In the genomic region with DNA sequence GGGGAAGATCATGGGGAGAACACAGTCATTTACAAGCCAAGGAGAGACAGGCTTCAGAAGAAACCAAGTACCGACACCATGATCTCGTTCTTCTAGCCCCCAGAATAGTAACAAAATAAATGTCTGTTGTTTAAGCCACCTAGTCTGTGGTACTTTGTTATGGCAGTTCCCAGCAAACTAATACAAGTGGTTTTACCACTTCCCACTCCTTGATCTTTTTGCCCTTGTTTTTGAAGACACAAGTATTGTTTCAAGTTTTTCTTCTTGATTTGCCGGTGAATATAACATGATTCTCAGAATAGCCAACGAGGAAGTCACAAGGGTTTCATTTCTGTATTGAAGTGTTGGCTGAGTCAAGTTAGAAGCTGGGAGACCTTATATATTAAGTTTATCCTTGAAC, we compare ENCODE assay signal across 16 cellular contexts.
A peak's percentile ranks its signal among the peaks of the same experiment; 100 is the strongest.
DNase-seq lines count a peak whose midpoint lies in the region; ATAC-seq and TF ChIP-seq lines count a peak whose summit lies in the region.
"Had no signal": no experiment of that assay in that cellular context is flagged by ENCODE, and none has a peak within 500 bp of the region (broad histone marks: within the 10 kb centered on the region; RNA-seq: fewer than 3 reads in every experiment).

No MANE protein-coding gene starts in this region.

- intact Hi-C loops in upper lobe of right lung (cut with DNase I): no loop called here

- no peak for TF ChIP-seq CTCF in upper lobe of right lung (IDR thresholded peaks at IDR 0.05)

- peak overlapping the region; percentile 45 for H3K4me3 Mint-ChIP-seq in memory B cell
- H3K4me3 Mint-ChIP-seq: activated CD4-positive, alpha-beta memory T cell treated with anti-CD3 and anti-CD28 coated beads for 36 hours; CD4-positive, alpha-beta memory T cell had no signal

- H3K4me1 Mint-ChIP-seq in memory B cell: peaks cover 16% of the 10 kb centered on the region
- H3K4me1 Mint-ChIP-seq: CD4-positive, alpha-beta memory T cell had no signal

- H3K36me3 ChIP-seq in upper lobe of right lung: no peaks in the 10 kb centered on the region
- H3K36me3 ChIP-seq: neutrophil, spleen, thoracic aorta had no signal

- no peak overlapping the region for H3K27ac ChIP-seq in upper lobe of right lung
- H3K27ac ChIP-seq: neutrophil, spleen, thoracic aorta had no signal

- DNase-seq in memory B cell (ENCODE audit: low spot score in 2 of 2): no peak
- DNase-seq in upper lobe of right lung: no peak
- no peak for DNase-seq in NCI-H2196 treated with DMSO at 0.1 percent for 48 hours (lab: John Stamatoyannopoulos, UW; ENCODE audit: unreplicated experiment)
- DNase-seq in activated T-cell treated with anti-CD3 and anti-CD28 coated beads for 4 hours: no peak
- DNase-seq: activated CD4-positive, alpha-beta memory T cell treated with anti-CD3 and anti-CD28 coated beads for 36 hours; CD4-positive, alpha-beta memory T cell; effector CD4-positive, alpha-beta T cell; mesenchymal stem cell; NCI-H345; spleen had no signal

- H3K27ac Mint-ChIP-seq in memory B cell: no peak overlapping the region
- H3K27ac Mint-ChIP-seq: activated CD4-positive, alpha-beta memory T cell treated with anti-CD3 and anti-CD28 coated beads for 36 hours; CD4-positive, alpha-beta memory T cell had no signal

- H3K9me3 Mint-ChIP-seq in memory B cell: peaks cover 5% of the 10 kb centered on the region

- ATAC-seq in GM18867 (IDR thresholded peaks at IDR 0.05; ENCODE audit: unreplicated experiment): peak; percentile 74
- ATAC-seq in GM21619 (IDR thresholded peaks at IDR 0.05; ENCODE audit: unreplicated experiment): peak; percentile 69
- ATAC-seq in HG03135 (IDR thresholded peaks at IDR 0.05; ENCODE audit: unreplicated experiment): peak; percentile 54
- ATAC-seq in memory B cell (ENCODE audit: low read depth): no peak
- ATAC-seq in upper lobe of right lung: no peak
- ATAC-seq in activated CD4-positive, CD25-positive, alpha-beta regulatory T cell treated with anti-CD3 and anti-CD28 coated beads, Interleukin-2, amount 50 U/mL, for 24 hours: no peak

- no peaks in the 10 kb centered on the region for H3K4me1 ChIP-seq in upper lobe of right lung
- H3K4me1 ChIP-seq: spleen had no signal

- no peaks in the 10 kb centered on the region for H3K36me3 Mint-ChIP-seq in memory B cell
- H3K36me3 Mint-ChIP-seq: CD4-positive, alpha-beta memory T cell had no signal

- peaks cover 1% of the 10 kb centered on the region for H3K27me3 Mint-ChIP-seq in memory B cell
- H3K27me3 Mint-ChIP-seq: activated CD4-positive, alpha-beta memory T cell treated with anti-CD3 and anti-CD28 coated beads for 36 hours had no signal

- no peaks in the 10 kb centered on the region for H3K27me3 ChIP-seq in upper lobe of right lung
- H3K27me3 ChIP-seq: neutrophil, spleen had no signal

- no peaks in the 10 kb centered on the region for H3K9me3 ChIP-seq in upper lobe of right lung
- H3K9me3 ChIP-seq: neutrophil, thoracic aorta had no signal

- H3K4me3 ChIP-seq in upper lobe of right lung: no peak overlapping the region
- H3K4me3 ChIP-seq: spleen, thoracic aorta had no signal

Comparison
In these comparisons a context has a peak if more than half of its experiments do, and no peak if none do; other contexts are left out.
1. ATAC-seq: peak in GM18867 (single experiment), GM21619 (single experiment) and HG03135 (single experiment); none in memory B cell (single experiment), upper lobe of right lung (single experiment) and activated CD4-positive, CD25-positive, alpha-beta regulatory T cell treated with anti-CD3 and anti-CD28 coated beads, Interleukin-2, amount 50 U/mL, for 24 hours (0 of 2).